Comparison of ENCODE assay signal across 8 cellular contexts in the genomic region with DNA sequence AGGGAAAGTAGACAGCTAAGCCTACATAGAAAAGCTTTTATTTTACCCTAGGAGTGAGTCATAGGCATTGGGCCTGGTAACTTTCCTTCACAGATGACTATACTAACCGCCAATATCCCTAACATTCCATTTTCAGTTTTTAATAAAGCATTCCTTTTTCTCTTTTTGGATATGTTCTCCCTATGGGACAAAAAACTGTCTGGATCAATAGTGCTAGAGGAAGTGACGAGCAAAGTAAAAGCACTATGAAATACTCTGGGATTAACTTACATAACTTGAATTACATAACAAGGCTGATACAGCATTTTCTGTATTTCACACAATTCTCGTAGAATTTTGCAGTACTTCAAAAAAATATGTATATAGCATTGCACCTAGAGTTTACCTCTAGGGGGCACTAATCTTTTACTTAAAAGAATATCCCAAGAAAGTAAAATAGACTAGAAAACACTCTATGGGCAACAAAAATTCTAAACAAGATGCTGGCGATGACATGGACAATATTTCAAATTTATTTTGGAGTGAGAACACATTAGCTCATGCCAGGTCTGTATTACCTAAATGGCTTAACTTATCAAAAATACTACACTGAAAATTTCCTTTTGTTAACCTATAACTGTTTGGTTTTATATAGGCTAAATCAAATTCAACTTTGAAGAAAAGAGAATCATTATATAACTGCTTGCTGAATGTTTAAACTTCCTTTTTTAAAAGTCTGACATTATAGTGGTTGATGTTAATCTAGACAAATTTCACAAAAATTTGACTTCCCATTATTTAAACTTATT.
DNase-seq lines count a peak whose midpoint lies in the region; ATAC-seq, FAIRE-seq and TF ChIP-seq lines count a peak whose summit lies in the region.

No MANE protein-coding gene starts in this region.

- ATAC-seq in GM21381 (IDR thresholded peaks at IDR 0.05; ENCODE audit: unreplicated experiment) (no peak), GM19467 (IDR thresholded peaks at IDR 0.05; ENCODE audit: unreplicated experiment) (no peak)

- H3K4me3 Mint-ChIP-seq in CD14-positive monocyte: peak overlapping the region; percentile 13 to 14
- peak overlapping the region; percentile 82 for H3K4me3 Mint-ChIP-seq in HFFc6

- H3K27ac Mint-ChIP-seq in CD14-positive monocyte: peak overlapping the region; percentile 73 to 93 (median 84)
- peak overlapping the region; percentile 84 for H3K27ac Mint-ChIP-seq in HFFc6

- intact Hi-C loops in CD14-positive monocyte (cut with micrococcal nuclease): no loop called here

- peak; percentile 69 for FAIRE-seq in colon (lab: Jason Lieb, UNC)

- H3K9me3 Mint-ChIP-seq in CD14-positive monocyte (no peaks in the 10 kb centered on the region), HFFc6 (no peaks in the 10 kb centered on the region)

- no peaks in the 10 kb centered on the region for H3K36me3 Mint-ChIP-seq in CD14-positive monocyte
- H3K36me3 Mint-ChIP-seq in HFFc6 (ENCODE audit: low read depth): peaks cover 15% of the 10 kb centered on the region

- DNase-seq in CD14-positive monocyte (ENCODE audit: low spot score) (no peak), HFFc6 (peak; percentile 79), NOMO-1 (lab: John Stamatoyannopoulos, UW; ENCODE audit: unreplicated experiment in 2 of 2) (peak; percentile 58 to 88), lung microvascular endothelial cell (ENCODE audit: low read depth in 2 of 2) (peak; percentile 67 to 77), iPS-NIHi7 (ENCODE audit: extremely low spot score) (no peak)

- H3K27me3 Mint-ChIP-seq in CD14-positive monocyte (ENCODE audit: low read depth in 3 of 3) (peaks cover 0 to 2% (median 1%) of the 10 kb centered on the region in 3 donors), HFFc6 (ENCODE audit: insufficient read depth) (peaks cover 1% of the 10 kb centered on the region; the same call in 1 of the 2 replicates)

- H3K4me1 Mint-ChIP-seq in CD14-positive monocyte (peaks cover 17% of the 10 kb centered on the region), HFFc6 (ENCODE audit: low read depth) (peaks cover 71% of the 10 kb centered on the region)

- peak; percentile 63 for TF ChIP-seq CTCF in CD14-positive monocyte (IDR thresholded peaks at IDR 0.05)
- peak; percentile 87 for TF ChIP-seq CTCF in HFFc6 (IDR thresholded peaks at IDR 0.05)

Comparison
In these comparisons a context has a peak if more than half of its experiments do, and no peak if none do; other contexts are left out.
1. DNase-seq: peak in HFFc6 (single experiment), NOMO-1 (2 of 2) and lung microvascular endothelial cell (2 of 2); none in CD14-positive monocyte (single experiment) and iPS-NIHi7 (single experiment).